8 cellular contexts compared by ENCODE assay signal in genomic region chr2:32165027-32165347, GRCh38. TPM values are rescaled to one million over a fixed set of nuclear protein-coding genes. Genes with fewer than 3 reads are reported as not detected.
DNase-seq lines count a peak whose midpoint lies in the region; ATAC-seq and TF ChIP-seq lines count a peak whose summit lies in the region.
"Not testable (repeated sequence)": the region's sequence is repeated elsewhere in the genome, so short reads cannot be mapped to it uniquely, and the experiment has no call there.

No MANE protein-coding gene starts in this region.

- not testable (repeated sequence) for H4K20me1 ChIP-seq in neural cell (ENCODE audit: insufficient read depth)

- not testable (repeated sequence) for DNase-seq in Calu3; Peyer's patch; activated naive CD4-positive, alpha-beta T cell treated with anti-CD3 and anti-CD28 coated beads, Interleukin-2, amount 10 ng/mL, durations not matched to agents 7 days and 5 days; effector memory CD4-positive, alpha-beta T cell; suprapubic skin (ENCODE audit: low spot score in 2 of 2)

- H3K27ac ChIP-seq in Peyer's patch = peak overlapping the region; percentile 81 to 92 (median 84)
- peak overlapping the region; percentile 69 for H3K27ac ChIP-seq in effector memory CD4-positive, alpha-beta T cell (ENCODE audit: insufficient read depth, low read length, poor library complexity, severe bottlenecking)
- H3K27ac ChIP-seq in neural cell (ENCODE audit: low read length) = peak overlapping the region; percentile 53
- peak overlapping the region; percentile 92 for H3K27ac ChIP-seq in suprapubic skin

- not testable (repeated sequence) for H3K9me3 Mint-ChIP-seq in Calu3 (ENCODE audit: low read depth, unreplicated experiment); activated naive CD4-positive, alpha-beta T cell treated with anti-CD3 and anti-CD28 coated beads, Interleukin-2, amount 10 ng/mL, durations not matched to agents 7 days and 5 days

- TF ChIP-seq EP300 in neural cell (conservative IDR thresholded peaks at IDR 0.05; ENCODE audit: poor library complexity, severe bottlenecking); suprapubic skin (IDR thresholded peaks at IDR 0.05): not testable (repeated sequence)

- not testable (repeated sequence) for BruUV-seq in Calu3 (replicated peaks; lab: Mats Ljungman, UMichigan)

- peak overlapping the region; percentile 17 for H3K4me2 ChIP-seq in neural cell (ENCODE audit: low read length)

- not testable (repeated sequence) for H3K4me1 ChIP-seq in Peyer's patch; effector memory CD4-positive, alpha-beta T cell (ENCODE audit: control insufficient read depth, insufficient read depth, low read length, poor library complexity, severe bottlenecking); iPS-15b (ENCODE audit: control insufficient read depth, insufficient read depth, low read length)
- H3K4me1 ChIP-seq in suprapubic skin = peaks cover 11% of the 10 kb centered on the region

- not testable (repeated sequence) for H3K27me3 ChIP-seq in Peyer's patch; effector memory CD4-positive, alpha-beta T cell (replicated peaks; ENCODE audit: control insufficient read depth, insufficient read depth, low read length, poor library complexity, severe bottlenecking); iPS-15b (ENCODE audit: control insufficient read depth, insufficient read depth, low read length); neural cell (ENCODE audit: insufficient read depth, low read depth, low read length); suprapubic skin

- H3K9me2 ChIP-seq in neural cell (ENCODE audit: insufficient read depth, low read length) = not testable (repeated sequence)

- not testable (repeated sequence) for TF ChIP-seq RAD21 in neural cell (conservative IDR thresholded peaks at IDR 0.05)

- whole genome bisulfite sequencing in suprapubic skin = 9% methylated on average over 13 of the region's 13 CpGs

- not testable (repeated sequence) for H2AFZ ChIP-seq in neural cell (ENCODE audit: low read depth, low read length)

- H3F3A ChIP-seq in neural cell (ENCODE audit: insufficient read depth, low read length, poor library complexity, severe bottlenecking) = not testable (repeated sequence)

- H3K9me3 ChIP-seq in Peyer's patch; effector memory CD4-positive, alpha-beta T cell (ENCODE audit: control insufficient read depth, low read length); iPS-15b (ENCODE audit: control insufficient read depth, insufficient read depth, low read length); neural cell (ENCODE audit: low read length); suprapubic skin: not testable (repeated sequence)

- peak overlapping the region; percentile 93 for H3K4me3 Mint-ChIP-seq in Calu3 (ENCODE audit: low read depth, unreplicated experiment)
- H3K4me3 Mint-ChIP-seq in activated naive CD4-positive, alpha-beta T cell treated with anti-CD3 and anti-CD28 coated beads, Interleukin-2, amount 10 ng/mL, durations not matched to agents 7 days and 5 days = peak overlapping the region; percentile 100

- not testable (repeated sequence) for H3K36me3 ChIP-seq in Peyer's patch; effector memory CD4-positive, alpha-beta T cell (ENCODE audit: control insufficient read depth, insufficient read depth, low read length); iPS-15b (ENCODE audit: control insufficient read depth, insufficient read depth, low read length); neural cell (ENCODE audit: insufficient read depth, low read length); suprapubic skin

- H3K9ac ChIP-seq in iPS-15b (ENCODE audit: low read depth, low read length) (peak overlapping the region; percentile 74), neural cell (ENCODE audit: low read length) (peak overlapping the region; percentile 55)

- H3K27ac Mint-ChIP-seq in Calu3 (ENCODE audit: unreplicated experiment) = peak overlapping the region; percentile 99
- H3K27ac Mint-ChIP-seq in activated naive CD4-positive, alpha-beta T cell treated with anti-CD3 and anti-CD28 coated beads, Interleukin-2, amount 10 ng/mL, durations not matched to agents 7 days and 5 days = peak overlapping the region; percentile 90

- not testable (repeated sequence) for H3K27me3 Mint-ChIP-seq in Calu3 (ENCODE audit: unreplicated experiment); activated naive CD4-positive, alpha-beta T cell treated with anti-CD3 and anti-CD28 coated beads, Interleukin-2, amount 10 ng/mL, durations not matched to agents 7 days and 5 days

- TF ChIP-seq CTCF in Calu3 (IDR thresholded peaks at IDR 0.05; ENCODE audit: unreplicated experiment); Peyer's patch (IDR thresholded peaks at IDR 0.05); neural cell (IDR thresholded peaks at IDR 0.05; ENCODE audit: poor library complexity, severe bottlenecking); suprapubic skin (IDR thresholded peaks at IDR 0.05): not testable (repeated sequence)

- peaks cover 19% of the 10 kb centered on the region for H3K79me2 ChIP-seq in neural cell (replicated peaks; ENCODE audit: insufficient read depth, low read length)

- CTCF ChIA-PET in Calu3 (lab: Charles Lee) = interaction anchor here (0.9 to 1.5 kb wide), 2 partner anchors 101 to 489 kb away, joined by 6 to 9 read pairs; partner anchors contain the start of gene SPAST
- CTCF ChIA-PET in activated naive CD4-positive, alpha-beta T cell treated with anti-CD3 and anti-CD28 coated beads, Interleukin-2, amount 10 ng/mL, durations not matched to agents 7 days and 5 days (lab: Charles Lee) = interaction anchor here (1.2 kb wide), 1 partner anchor 157 kb away, joined by 3 read pairs; no protein-coding TSS in a partner anchor

- intact Hi-C loops in Calu3 (cut with micrococcal nuclease; ENCODE audit: unreplicated experiment) = not testable (repeated sequence)

- peaks cover 14% of the 10 kb centered on the region for H3K4me1 Mint-ChIP-seq in Calu3 (ENCODE audit: low read depth, unreplicated experiment)
- H3K4me1 Mint-ChIP-seq in activated naive CD4-positive, alpha-beta T cell treated with anti-CD3 and anti-CD28 coated beads, Interleukin-2, amount 10 ng/mL, durations not matched to agents 7 days and 5 days = peaks cover 37% of the 10 kb centered on the region

- TF ChIP-seq POLR2A in Peyer's patch (IDR thresholded peaks at IDR 0.05); suprapubic skin (IDR thresholded peaks at IDR 0.05): not testable (repeated sequence)

- ATAC-seq in HG02870 (IDR thresholded peaks at IDR 0.05; ENCODE audit: unreplicated experiment) = peak; percentile 2

- H3K4me3 ChIP-seq in Peyer's patch (peak overlapping the region; percentile 68 to 76 (median 72)), iPS-15b (ENCODE audit: low read depth, low read length) (peak overlapping the region; percentile 92), neural cell (ENCODE audit: low read length) (peak overlapping the region; percentile 79), suprapubic skin (peak overlapping the region; percentile 84)
- peak overlapping the region; percentile 64 for H3K4me3 ChIP-seq in effector memory CD4-positive, alpha-beta T cell (ENCODE audit: insufficient read depth, low read depth, low read length, poor library complexity, severe bottlenecking)

- H3K36me3 Mint-ChIP-seq in Calu3 (ENCODE audit: insufficient read depth, unreplicated experiment) = peaks cover 31% of the 10 kb centered on the region
- peaks cover 20% of the 10 kb centered on the region for H3K36me3 Mint-ChIP-seq in activated naive CD4-positive, alpha-beta T cell treated with anti-CD3 and anti-CD28 coated beads, Interleukin-2, amount 10 ng/mL, durations not matched to agents 7 days and 5 days

RNA-seq across cellular contexts. Expression of gene SLC30A6, which starts 0.7 kb away (rescaled TPM):
- 35.1 and 35.3 TPM in 2 replicates for total RNA-seq in Calu3 (2022)
- total RNA-seq in Peyer's patch = 10 to 100 TPM in 3 of 4 donors, 1 to 10 TPM in 1; 8.9 to 22.9 (median 13.5) TPM
- polyA plus RNA-seq in neural cell = 17.5 and 18.5 TPM in 2 replicates
- 36.3 and 36.8 TPM in 2 replicates for polyA minus RNA-seq in neural cell
- total RNA-seq in suprapubic skin = 10 to 100 TPM; 16.0 to 22.2 (median 18.1) TPM
